In genomic region chr17:64965826-64966283, GRCh38 we compare ENCODE assay signal across 8 cellular contexts. TPM values are rescaled to one million over a fixed set of nuclear protein-coding genes. Genes with fewer than 3 reads are reported as not detected.
DNase-seq lines count a peak whose midpoint lies in the region; ATAC-seq and TF ChIP-seq lines count a peak whose summit lies in the region.
"Not testable (repeated sequence)": the region's sequence is repeated elsewhere in the genome, so short reads cannot be mapped to it uniquely, and the experiment has no call there.

No MANE protein-coding gene starts in this region.

- ATAC-seq in HG02642 (IDR thresholded peaks at IDR 0.05; ENCODE audit: poor library complexity, unreplicated experiment) (peak; percentile 95), T-helper 17 cell (peak; percentile 90), right cardiac atrium (peak; percentile 97)

- H3K27me3 ChIP-seq in adipocyte (replicated peaks; ENCODE audit: control insufficient read depth, insufficient read depth, low read length); right cardiac atrium (ENCODE audit: control insufficient read depth, insufficient read depth): not testable (repeated sequence)

- peaks cover 19% of the 10 kb centered on the region for H3K4me1 ChIP-seq in adipocyte (ENCODE audit: control insufficient read depth, insufficient read depth, low read length)
- not testable (repeated sequence) for H3K4me1 ChIP-seq in right cardiac atrium (ENCODE audit: control insufficient read depth, insufficient read depth, low read length); urinary bladder (ENCODE audit: insufficient read depth)

- intact Hi-C loops in right cardiac atrium (cut with DNase I): not testable (repeated sequence)

- H3K4me3 Mint-ChIP-seq in T-helper 17 cell: peak overlapping the region; percentile 28

- peaks cover 47% of the 10 kb centered on the region for H3K4me1 Mint-ChIP-seq in T-helper 17 cell

- H3K4me3 ChIP-seq in adipocyte (ENCODE audit: low read length): peak overlapping the region; percentile 71
- H3K4me3 ChIP-seq in right cardiac atrium (ENCODE audit: low read length): peak overlapping the region; percentile 1
- peak overlapping the region; percentile 14 for H3K4me3 ChIP-seq in urinary bladder (ENCODE audit: low read depth, low read length)

- H3K9me3 ChIP-seq in T-helper 17 cell (ENCODE audit: control insufficient read depth, low read length, poor library complexity, severe bottlenecking); adipocyte (ENCODE audit: control insufficient read depth, low read length); right cardiac atrium (ENCODE audit: control insufficient read depth, low read length): not testable (repeated sequence)

- not testable (repeated sequence) for H3K36me3 ChIP-seq in adipocyte (ENCODE audit: control insufficient read depth, insufficient read depth, low read length, severe bottlenecking); urinary bladder (ENCODE audit: insufficient read depth)

- H3K36me3 Mint-ChIP-seq in T-helper 17 cell (ENCODE audit: low read depth): not testable (repeated sequence)

- in situ Hi-C loops in GM13976 (cut with MboI; ENCODE audit: low sequenced_read_pairs, unreplicated experiment): not testable (repeated sequence)

- H3K27ac ChIP-seq in right cardiac atrium (ENCODE audit: low read length): not testable (repeated sequence)
- H3K27ac ChIP-seq in urinary bladder (ENCODE audit: low read depth): peak overlapping the region; percentile 80

- 1% methylated on average over 38 of the region's 40 CpGs for WGBS in right cardiac atrium
- WGBS in urinary bladder: under 1% methylated on average over 38 of the region's 40 CpGs

- H3K27ac Mint-ChIP-seq in T-helper 17 cell: peak overlapping the region; percentile 95

- not testable (repeated sequence) for H3K27me3 Mint-ChIP-seq in T-helper 17 cell

- TF ChIP-seq CTCF in GM13976 (IDR thresholded peaks at IDR 0.05; ENCODE audit: borderline replicate concordance, control extremely low read depth, extremely low read depth, insufficient read depth, missing control alignments): peak; percentile 14

- H3K9ac ChIP-seq in adipocyte (ENCODE audit: low read length): peak overlapping the region; percentile 80

- DNase-seq in GM13976 (ENCODE audit: low spot score) (peak; percentile 77), MV-4-11 (lab: John Stamatoyannopoulos, UW) (peak; percentile 70), T-helper 17 cell (peak; percentile 74 to 84 (median 80)), adipocyte (ENCODE audit: low read depth) (peak; percentile 71), right cardiac atrium (peak; percentile 65 to 88 (median 86)), renal cortical epithelial cell (ENCODE audit: low read depth) (peak; percentile 19)

RNA-seq across cellular contexts. Expression of gene LRRC37A3, which starts 46.6 kb away (rescaled TPM):
- 10 to 100 TPM; 18.6 to 50.9 TPM for total RNA-seq in T-helper 17 cell
- 10 to 100 TPM in 1 of 4 donors, 1 to 10 TPM in 3; 4.6 to 11.2 (median 7.4) TPM for total RNA-seq in right cardiac atrium
- 2.0 TPM for polyA plus RNA-seq in right cardiac atrium
- total RNA-seq in renal cortical epithelial cell: 1.4 and 7.6 TPM in 2 replicates
- total RNA-seq in urinary bladder: 19.0 TPM
- 1.7 TPM for polyA plus RNA-seq in urinary bladder

Comparison
In these comparisons a context has a peak if more than half of its experiments do, and no peak if none do; other contexts are left out.
1. DNase-seq: peak in every context shown above with its lines; median percentile 86 in right cardiac atrium; 80 in T-helper 17 cell; 77 in GM13976; 71 in adipocyte; 70 in MV-4-11; 19 in renal cortical epithelial cell.
2. H3K4me3 ChIP-seq: peak in every context shown above with its lines; median percentile 71 in adipocyte; 14 in urinary bladder; 1 in right cardiac atrium.